In genomic region chr5:177309351-177310191, GRCh38 we compare ENCODE assay signal across 8 cellular contexts. TPM values are rescaled to one million over a fixed set of nuclear protein-coding genes. Genes with fewer than 3 reads are reported as not detected.
DNase-seq lines count a peak whose midpoint lies in the region; ATAC-seq and TF ChIP-seq lines count a peak whose summit lies in the region.

No MANE protein-coding gene starts in this region.

- peak; percentile 94 for TF ChIP-seq CTCF in foreskin fibroblast (IDR thresholded peaks at IDR 0.05; ENCODE audit: low read depth, low read length)
- peak; percentile 81 for TF ChIP-seq CTCF in progenitor cell of endocrine pancreas (IDR thresholded peaks at IDR 0.05; ENCODE audit: unreplicated experiment)

- no peaks in the 10 kb centered on the region for H3K27me3 Mint-ChIP-seq in activated T-helper 2 cell treated with anti-CD3 and anti-CD28 coated beads, Interferon-gamma antibody, Interleukin-2, Interleukin-4, amounts not matched to agents 10 μg/mL and 5 μg/mL and 100 μg/mL, durations not matched to agents 14 hours and 24 hours and 36 hours (ENCODE audit: low read depth)
- H3K27me3 Mint-ChIP-seq in progenitor cell of endocrine pancreas, result no peaks in the 10 kb centered on the region

- no peaks in the 10 kb centered on the region for H3K9me3 Mint-ChIP-seq in activated T-helper 2 cell treated with anti-CD3 and anti-CD28 coated beads, Interferon-gamma antibody, Interleukin-2, Interleukin-4, amounts not matched to agents 10 μg/mL and 5 μg/mL and 100 μg/mL, durations not matched to agents 14 hours and 24 hours and 36 hours
- H3K9me3 Mint-ChIP-seq in progenitor cell of endocrine pancreas (ENCODE audit: low read depth), result no peaks in the 10 kb centered on the region

- H3K4me3 Mint-ChIP-seq in activated T-helper 2 cell treated with anti-CD3 and anti-CD28 coated beads, Interferon-gamma antibody, Interleukin-2, Interleukin-4, amounts not matched to agents 10 μg/mL and 5 μg/mL and 100 μg/mL, durations not matched to agents 14 hours and 24 hours and 36 hours (ENCODE audit: low read depth), result peak overlapping the region; percentile 78
- peak overlapping the region; percentile 62 for H3K4me3 Mint-ChIP-seq in progenitor cell of endocrine pancreas (ENCODE audit: low read depth)

- peaks cover 40% of the 10 kb centered on the region for H3K36me3 Mint-ChIP-seq in activated T-helper 2 cell treated with anti-CD3 and anti-CD28 coated beads, Interferon-gamma antibody, Interleukin-2, Interleukin-4, amounts not matched to agents 10 μg/mL and 5 μg/mL and 100 μg/mL, durations not matched to agents 14 hours and 24 hours and 36 hours (ENCODE audit: low read depth)
- H3K36me3 Mint-ChIP-seq in progenitor cell of endocrine pancreas (ENCODE audit: insufficient read depth), result peaks cover 5% of the 10 kb centered on the region

- H3K4me1 Mint-ChIP-seq in activated T-helper 2 cell treated with anti-CD3 and anti-CD28 coated beads, Interferon-gamma antibody, Interleukin-2, Interleukin-4, amounts not matched to agents 10 μg/mL and 5 μg/mL and 100 μg/mL, durations not matched to agents 14 hours and 24 hours and 36 hours (ENCODE audit: low read depth), result peaks cover 49% of the 10 kb centered on the region
- H3K4me1 Mint-ChIP-seq in progenitor cell of endocrine pancreas (ENCODE audit: low read depth), result peaks cover 15% of the 10 kb centered on the region

- ATAC-seq in GM19035 (IDR thresholded peaks at IDR 0.05; ENCODE audit: unreplicated experiment), result no peak
- ATAC-seq in HG03095 (IDR thresholded peaks at IDR 0.05; ENCODE audit: unreplicated experiment), result no peak

- intact Hi-C loops in activated T-helper 2 cell treated with anti-CD3 and anti-CD28 coated beads, Interferon-gamma antibody, Interleukin-2, Interleukin-4, amounts not matched to agents 10 μg/mL and 5 μg/mL and 100 μg/mL, durations not matched to agents 14 hours and 24 hours and 36 hours (cut with micrococcal nuclease), result loop anchor here (2.0 to 5.0 kb wide), 3 partner anchors 53 to 197 kb away; no protein-coding TSS in a partner anchor

- peak; percentile 40 for DNase-seq in COLO829 (ENCODE audit: low spot score)
- DNase-seq in HuH-7.5 (ENCODE audit: low spot score), result peak; percentile 95
- DNase-seq in RPMI8226, result peak; percentile 77
- peak; percentile 70 for DNase-seq in activated T-helper 2 cell treated with anti-CD3 and anti-CD28 coated beads, Interferon-gamma antibody, Interleukin-2, Interleukin-4, amounts not matched to agents 10 μg/mL and 5 μg/mL and 100 μg/mL, durations not matched to agents 14 hours and 24 hours and 36 hours (ENCODE audit: low spot score)
- peak; percentile 49 to 81 for DNase-seq in foreskin fibroblast
- DNase-seq in progenitor cell of endocrine pancreas (ENCODE audit: low spot score, unreplicated experiment), result peak; percentile 59

- H3K4me3 ChIP-seq in foreskin fibroblast (ENCODE audit: low read depth in 1 of 2, low read length in 2 of 2), result no peak overlapping the region

- peak overlapping the region; percentile 59 for H3K27ac Mint-ChIP-seq in activated T-helper 2 cell treated with anti-CD3 and anti-CD28 coated beads, Interferon-gamma antibody, Interleukin-2, Interleukin-4, amounts not matched to agents 10 μg/mL and 5 μg/mL and 100 μg/mL, durations not matched to agents 14 hours and 24 hours and 36 hours
- peak overlapping the region; percentile 84 for H3K27ac Mint-ChIP-seq in progenitor cell of endocrine pancreas

RNA-seq across cellular contexts. Expression of gene MXD3, which starts 2.1 kb away (rescaled TPM):
- total RNA-seq in activated T-helper 2 cell treated with anti-CD3 and anti-CD28 coated beads, Interferon-gamma antibody, Interleukin-2, Interleukin-4, amounts not matched to agents 10 μg/mL and 5 μg/mL and 100 μg/mL, durations not matched to agents 14 hours and 24 hours and 36 hours, result 12.8 and 13.9 TPM in 2 replicates
- 20.1 and 20.6 TPM in 2 replicates for total RNA-seq in progenitor cell of endocrine pancreas

RNA-seq across cellular contexts. Expression of gene PRELID1, which starts 6.0 kb away (rescaled TPM):
- total RNA-seq in activated T-helper 2 cell treated with anti-CD3 and anti-CD28 coated beads, Interferon-gamma antibody, Interleukin-2, Interleukin-4, amounts not matched to agents 10 μg/mL and 5 μg/mL and 100 μg/mL, durations not matched to agents 14 hours and 24 hours and 36 hours, result 223 and 229 TPM in 2 replicates
- 94.0 and 114 TPM in 2 replicates for total RNA-seq in progenitor cell of endocrine pancreas

RNA-seq across cellular contexts. Expression of gene RAB24, which starts 6.1 kb away (rescaled TPM):
- total RNA-seq in activated T-helper 2 cell treated with anti-CD3 and anti-CD28 coated beads, Interferon-gamma antibody, Interleukin-2, Interleukin-4, amounts not matched to agents 10 μg/mL and 5 μg/mL and 100 μg/mL, durations not matched to agents 14 hours and 24 hours and 36 hours, result 17.7 and 19.0 TPM in 2 replicates
- 26.9 and 30.0 TPM in 2 replicates for total RNA-seq in progenitor cell of endocrine pancreas

RNA-seq across cellular contexts. Expression of gene LMAN2, which starts 41.9 kb away (rescaled TPM):
- 130 and 137 TPM in 2 replicates for total RNA-seq in activated T-helper 2 cell treated with anti-CD3 and anti-CD28 coated beads, Interferon-gamma antibody, Interleukin-2, Interleukin-4, amounts not matched to agents 10 μg/mL and 5 μg/mL and 100 μg/mL, durations not matched to agents 14 hours and 24 hours and 36 hours
- 106 and 111 TPM in 2 replicates for total RNA-seq in progenitor cell of endocrine pancreas

RNA-seq across cellular contexts. Expression of gene RGS14, which starts 48.2 kb away (rescaled TPM):
- total RNA-seq in activated T-helper 2 cell treated with anti-CD3 and anti-CD28 coated beads, Interferon-gamma antibody, Interleukin-2, Interleukin-4, amounts not matched to agents 10 μg/mL and 5 μg/mL and 100 μg/mL, durations not matched to agents 14 hours and 24 hours and 36 hours, result 36.2 and 40.5 TPM in 2 replicates
- total RNA-seq in progenitor cell of endocrine pancreas, result 13.0 and 15.0 TPM in 2 replicates

Comparison
In these comparisons a context has a peak if more than half of its experiments do, and no peak if none do; other contexts are left out.
1. DNase-seq: peak in every context shown above with its lines; median percentile 95 in HuH-7.5; 77 in RPMI8226; 70 in activated T-helper 2 cell treated with anti-CD3 and anti-CD28 coated beads, Interferon-gamma antibody, Interleukin-2, Interleukin-4, amounts not matched to agents 10 μg/mL and 5 μg/mL and 100 μg/mL, durations not matched to agents 14 hours and 24 hours and 36 hours; 65 in foreskin fibroblast; 59 in progenitor cell of endocrine pancreas; 40 in COLO829.